Comparison of ENCODE assay signal across 28 cellular contexts in genomic region chr15:99120050-99120777, GRCh38. TPM values are rescaled to one million over a fixed set of nuclear protein-coding genes. Genes with fewer than 3 reads are reported as not detected.
DNase-seq lines count a peak whose midpoint lies in the region; ATAC-seq, FAIRE-seq and TF ChIP-seq lines count a peak whose summit lies in the region.
"Had no signal": no experiment of that assay in that cellular context is flagged by ENCODE, and none has a peak within 500 bp of the region (broad histone marks: within the 10 kb centered on the region; RNA-seq: fewer than 3 reads in every experiment).

No MANE protein-coding gene starts in this region.

- H2AFZ ChIP-seq in astrocyte (ENCODE audit: low read depth, low read length), result no peak overlapping the region

- H3K4me3 ChIP-seq in astrocyte (ENCODE audit: insufficient read depth, low read depth, low read length), result no peak overlapping the region
- no peak overlapping the region for H3K4me3 ChIP-seq in esophagus muscularis mucosa
- H3K4me3 ChIP-seq in thoracic aorta, result no peak overlapping the region
- H3K4me3 ChIP-seq: ovary, SK-N-MC had no signal

- intact Hi-C loops in esophagus muscularis mucosa (cut with DNase I), result loop anchor here (5.0 kb wide), 1 partner anchor 52 kb away; no protein-coding TSS in a partner anchor
- intact Hi-C loops in posterior vena cava (cut with DNase I), result loop anchor here in 1 of 2 donors (2.0 kb wide), 1 partner anchor 61 kb away; no protein-coding TSS in a partner anchor

- H3K79me2 ChIP-seq in astrocyte (ENCODE audit: insufficient read depth, low read length), result no peaks in the 10 kb centered on the region

- H4K20me1 ChIP-seq in astrocyte (ENCODE audit: insufficient read depth, low read length), result no peaks in the 10 kb centered on the region

- ATAC-seq in thoracic aorta (ENCODE audit: insufficient number of reproducible peaks, low FRiP score, low read depth), result no peak
- ATAC-seq in GM21717 (IDR thresholded peaks at IDR 0.05; ENCODE audit: unreplicated experiment), result no peak
- ATAC-seq in HG03175 (IDR thresholded peaks at IDR 0.05; ENCODE audit: unreplicated experiment), result no peak
- ATAC-seq: activated CD8-positive, alpha-beta memory T cell treated with anti-CD3 and anti-CD28 coated beads, Interleukin-2, amount 10 ng/mL, durations not matched to agents 7 days and 5 days; left lobe of liver; natural killer cell had no signal

- H3K4me1 ChIP-seq in astrocyte (ENCODE audit: insufficient read depth, low read length) (peaks cover 23% of the 10 kb centered on the region), esophagus muscularis mucosa (peaks cover 66 to 100% (median 98%) of the 10 kb centered on the region in 4 donors), thoracic aorta (ENCODE audit: control insufficient read depth in 1 of 2, low read depth in 2 of 2) (peaks cover 33 to 87% of the 10 kb centered on the region in 2 donors)

- no peaks in the 10 kb centered on the region for H3K9me3 ChIP-seq in astrocyte (ENCODE audit: insufficient read depth, low read depth, low read length)
- H3K9me3 ChIP-seq in esophagus muscularis mucosa, result no peaks in the 10 kb centered on the region
- H3K9me3 ChIP-seq in thoracic aorta, result no peaks in the 10 kb centered on the region
- H3K9me3 ChIP-seq: ovary had no signal

- DNase-seq in astrocyte (ENCODE audit: low read depth) (no peak), esophagus muscularis mucosa (ENCODE audit: extremely low spot score) (no peak), posterior vena cava (ENCODE audit: low spot score) (peak; percentile 45), thoracic aorta (ENCODE audit: low spot score) (no peak), AML-193 (lab: John Stamatoyannopoulos, UW) (no peak)
- DNase-seq: activated CD4-positive, alpha-beta T cell treated with anti-CD3 and anti-CD28 coated beads, Interleukin-2, amount 10 ng/mL, durations not matched to agents 24 days and 14 days; activated CD8-positive, alpha-beta memory T cell treated with anti-CD3 and anti-CD28 coated beads, Interleukin-2, amount 10 ng/mL, durations not matched to agents 7 days and 5 days; activated naive CD4-positive, alpha-beta T cell treated with anti-CD3 and anti-CD28 coated beads, Interleukin-2, amount 50 U/mL, for 16 hours; amygdala; CD8-positive, alpha-beta memory T cell; central memory CD4-positive, alpha-beta T cell; DMS53; foreskin fibroblast; natural killer cell; NCI-H1105; NCI-H2029 treated with DMSO at 0.1 percent for 48 hours; NCI-H345; NCI-H774; RPMI8226; T-helper 2 cell had no signal

- peaks cover 49% of the 10 kb centered on the region for H3K4me1 Mint-ChIP-seq in astrocyte (ENCODE audit: low read depth, unreplicated experiment)
- H3K4me1 Mint-ChIP-seq: activated CD4-positive, alpha-beta T cell treated with anti-CD3 and anti-CD28 coated beads, Interleukin-2, amount 10 ng/mL, durations not matched to agents 24 days and 14 days; activated CD8-positive, alpha-beta memory T cell treated with anti-CD3 and anti-CD28 coated beads, Interleukin-2, amount 10 ng/mL, durations not matched to agents 7 days and 5 days; IgD-negative memory B cell; natural killer cell had no signal

- H3K27me3 Mint-ChIP-seq in astrocyte (ENCODE audit: low read depth, unreplicated experiment), result no peaks in the 10 kb centered on the region
- H3K27me3 Mint-ChIP-seq: activated CD8-positive, alpha-beta memory T cell treated with anti-CD3 and anti-CD28 coated beads, Interleukin-2, amount 10 ng/mL, durations not matched to agents 7 days and 5 days had no signal

- H3K36me3 Mint-ChIP-seq in astrocyte (ENCODE audit: low read depth, unreplicated experiment), result peaks cover 18% of the 10 kb centered on the region
- H3K36me3 Mint-ChIP-seq: activated CD8-positive, alpha-beta memory T cell treated with anti-CD3 and anti-CD28 coated beads, Interleukin-2, amount 10 ng/mL, durations not matched to agents 7 days and 5 days; IgD-negative memory B cell; natural killer cell had no signal

- TF ChIP-seq CTCF in astrocyte (IDR thresholded peaks at IDR 0.05; ENCODE audit: insufficient read depth, low read depth, low read length) (no peak), esophagus muscularis mucosa (IDR thresholded peaks at IDR 0.05) (no peak), thoracic aorta (IDR thresholded peaks at IDR 0.05) (no peak)

- peaks cover 2% of the 10 kb centered on the region for H3K9me3 Mint-ChIP-seq in astrocyte (ENCODE audit: unreplicated experiment)
- H3K9me3 Mint-ChIP-seq: activated CD4-positive, alpha-beta T cell treated with anti-CD3 and anti-CD28 coated beads, Interleukin-2, amount 10 ng/mL, durations not matched to agents 24 days and 14 days; CD8-positive, alpha-beta memory T cell; IgD-negative memory B cell; natural killer cell had no signal

- 79% methylated on average over 12 of the region's 12 CpGs for WGBS in esophagus muscularis mucosa

- H3K4me3 Mint-ChIP-seq in astrocyte (ENCODE audit: unreplicated experiment), result peak overlapping the region; percentile 73
- H3K4me3 Mint-ChIP-seq: activated CD4-positive, alpha-beta T cell treated with anti-CD3 and anti-CD28 coated beads, Interleukin-2, amount 10 ng/mL, durations not matched to agents 24 days and 14 days; activated CD8-positive, alpha-beta memory T cell treated with anti-CD3 and anti-CD28 coated beads, Interleukin-2, amount 10 ng/mL, durations not matched to agents 7 days and 5 days; CD8-positive, alpha-beta memory T cell; IgD-negative memory B cell; natural killer cell had no signal

- H3K27ac Mint-ChIP-seq in astrocyte (ENCODE audit: unreplicated experiment), result peak overlapping the region; percentile 23
- H3K27ac Mint-ChIP-seq: activated CD4-positive, alpha-beta T cell treated with anti-CD3 and anti-CD28 coated beads, Interleukin-2, amount 10 ng/mL, durations not matched to agents 24 days and 14 days; activated CD8-positive, alpha-beta memory T cell treated with anti-CD3 and anti-CD28 coated beads, Interleukin-2, amount 10 ng/mL, durations not matched to agents 7 days and 5 days; CD8-positive, alpha-beta memory T cell; IgD-negative memory B cell; natural killer cell had no signal

- no peak overlapping the region for H3K4me2 ChIP-seq in astrocyte (ENCODE audit: low read length)

- TF ChIP-seq POLR2A in esophagus muscularis mucosa (IDR thresholded peaks at IDR 0.05; ENCODE audit: low read depth), result no peak

- no peak for FAIRE-seq in astrocyte (lab: Jason Lieb, UNC)
- FAIRE-seq: G401.6 had no signal

- H3K36me3 ChIP-seq in astrocyte (ENCODE audit: insufficient read depth, low read length) (no peaks in the 10 kb centered on the region), esophagus muscularis mucosa (peaks cover 20 to 74% (median 50%) of the 10 kb centered on the region in 4 donors), thoracic aorta (no peaks in the 10 kb centered on the region)
- H3K36me3 ChIP-seq: ovary had no signal

- H3K27me3 ChIP-seq in astrocyte (ENCODE audit: insufficient read depth, low read length) (no peaks in the 10 kb centered on the region), esophagus muscularis mucosa (no peaks in the 10 kb centered on the region), thoracic aorta (replicated peaks; ENCODE audit: insufficient read depth) (no peaks in the 10 kb centered on the region)
- H3K27me3 ChIP-seq: ovary had no signal

- no peak for TF ChIP-seq EP300 in esophagus muscularis mucosa (IDR thresholded peaks at IDR 0.05)

- H3K27ac ChIP-seq in astrocyte (ENCODE audit: low read depth, low read length) (no peak overlapping the region), esophagus muscularis mucosa (replicated peaks in 1 of 4) (peak overlapping the region; percentile 97 to 98 (median 98)), thoracic aorta (peak overlapping the region; percentile 42 to 96)
- H3K27ac ChIP-seq: epithelial cell of prostate, ovary, SK-N-MC had no signal

- H3K9ac ChIP-seq in astrocyte (ENCODE audit: low read length), result no peak overlapping the region

RNA-seq across cellular contexts. Expression of gene SYNM, which starts 15.3 kb away (rescaled TPM):
- total RNA-seq in astrocyte (9.7 and 10.1 TPM in 2 replicates), esophagus muscularis mucosa (1,000 to 10,000 TPM; 1,866 to 2,563 (median 2,454) TPM), posterior vena cava (100 to 1,000 TPM; 447 to 863 TPM), thoracic aorta (100 to 1,000 TPM in 1 of 2 donors, 10 to 100 TPM in 1; 60.9 to 102 TPM)

Comparison
In these comparisons a context has a peak if more than half of its experiments do, and no peak if none do; other contexts are left out.
1. RNA of gene SYNM, which starts 15.3 kb away (total RNA-seq): 1,866 to 2,563 TPM in esophagus muscularis mucosa and 447 to 863 TPM in posterior vena cava; 60.9 to 102 TPM in thoracic aorta and 9.7 to 10.1 TPM in astrocyte; every median in the first group is over 4 times any median in the second.